Comparison of ENCODE assay signal across 9 cellular contexts in the genomic region with DNA sequence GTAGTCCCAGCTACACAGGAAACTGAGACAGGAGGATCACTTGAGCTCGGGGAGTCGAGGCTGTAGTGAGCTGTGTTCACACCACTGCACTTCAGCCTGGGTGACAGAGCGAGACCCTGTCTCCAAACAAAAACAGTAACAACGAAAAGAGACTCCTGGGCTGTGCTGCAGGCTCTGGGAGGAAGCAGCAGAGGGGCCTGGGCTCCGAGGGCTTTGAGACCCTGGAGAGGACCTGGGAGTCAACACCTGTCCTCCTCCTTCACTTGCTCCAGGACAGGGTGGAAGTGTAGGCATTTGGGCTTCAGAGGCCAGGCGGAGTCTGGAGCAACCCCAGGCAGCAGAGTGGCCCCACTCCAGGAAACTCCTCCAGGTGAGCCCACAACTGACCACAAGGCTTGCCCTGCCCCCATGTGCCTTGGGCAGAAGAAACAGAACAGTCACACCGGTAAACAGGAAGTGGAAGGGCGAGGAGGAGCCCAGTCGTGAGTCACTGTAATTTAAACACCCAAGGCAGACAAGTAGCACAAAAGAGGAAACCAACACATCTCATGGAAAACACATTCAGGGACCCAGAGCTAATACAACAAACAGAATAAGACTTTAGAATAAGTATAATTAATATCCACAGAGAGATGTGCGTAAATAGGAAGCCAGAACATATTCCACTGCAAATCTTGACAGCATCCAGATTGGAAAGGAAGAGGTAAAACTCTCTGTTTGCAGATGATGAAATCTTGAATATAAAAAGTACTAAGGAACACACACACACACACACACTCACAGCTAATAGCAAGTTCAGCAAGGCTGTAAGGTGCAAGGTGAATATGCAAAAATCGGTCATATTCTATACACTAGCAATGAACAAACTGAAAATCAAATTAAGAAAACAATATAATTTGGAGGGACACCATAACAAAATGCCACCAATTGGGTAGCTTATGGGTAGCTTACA. TPM values are rescaled to one million over a fixed set of nuclear protein-coding genes. Genes with fewer than 3 reads are reported as not detected.
DNase-seq lines count a peak whose midpoint lies in the region; ATAC-seq and TF ChIP-seq lines count a peak whose summit lies in the region.
"Had no signal": no experiment of that assay in that cellular context is flagged by ENCODE, and none has a peak within 500 bp of the region (broad histone marks: within the 10 kb centered on the region; RNA-seq: fewer than 3 reads in every experiment).

No MANE protein-coding gene starts in this region.

- H3K9me3 Mint-ChIP-seq in neural progenitor cell: no peaks in the 10 kb centered on the region
- H3K9me3 Mint-ChIP-seq: neural crest cell had no signal

- dilution Hi-C loops in mammary epithelial cell (cut with HindIII; ENCODE audit: low sequenced_read_pairs): loop anchor here (5.0 kb wide), 1 partner anchor 70 kb away; no protein-coding TSS in a partner anchor

- no peak overlapping the region for H3K4me3 ChIP-seq in mammary epithelial cell (replicated peaks in 1 of 3; ENCODE audit: insufficient read depth in 1 of 3, low read depth in 2 of 3, low read length in 3 of 3)
- no peak overlapping the region for H3K4me3 ChIP-seq in neural progenitor cell

- intact Hi-C loops in mammary epithelial cell (cut with micrococcal nuclease): no loop called here
- intact Hi-C loops in posterior vena cava (cut with DNase I): no loop called here

- H3K27me3 ChIP-seq in mammary epithelial cell (ENCODE audit: insufficient read depth, low read length) (no peaks in the 10 kb centered on the region), neural progenitor cell (peaks cover 9% of the 10 kb centered on the region)

- ATAC-seq in HG03175 (IDR thresholded peaks at IDR 0.05; ENCODE audit: unreplicated experiment): peak; percentile 85

- TF ChIP-seq CTCF in mammary epithelial cell (conservative IDR thresholded peaks at IDR 0.05 in 1 of 2, IDR thresholded peaks at IDR 0.05 in 1 of 2; ENCODE audit: extremely low read depth in 1 of 2, insufficient read depth in 1 of 2, low read depth in 1 of 2, low read length in 2 of 2): no peak
- TF ChIP-seq CTCF in neural progenitor cell (IDR thresholded peaks at IDR 0.05): no peak

- peak overlapping the region; percentile 39 for H3K4me2 ChIP-seq in mammary epithelial cell (ENCODE audit: insufficient read depth, low read depth, low read length)
- H3K4me2 ChIP-seq in neural progenitor cell: no peak overlapping the region

- H3K9ac ChIP-seq in mammary epithelial cell (ENCODE audit: insufficient read depth, low read length) (no peak overlapping the region), neural progenitor cell (no peak overlapping the region)

- H3K4me1 Mint-ChIP-seq in neural progenitor cell: no peaks in the 10 kb centered on the region
- H3K4me1 Mint-ChIP-seq: neural crest cell had no signal

- BruUV-seq in mammary epithelial cell (replicated peaks; lab: Mats Ljungman, UMichigan): no TSS peak

- H3K4me3 Mint-ChIP-seq in neural progenitor cell: no peak overlapping the region
- H3K4me3 Mint-ChIP-seq: neural crest cell had no signal

- no peaks in the 10 kb centered on the region for H3K79me2 ChIP-seq in mammary epithelial cell (ENCODE audit: insufficient read depth, low read length)
- no peaks in the 10 kb centered on the region for H3K79me2 ChIP-seq in neural progenitor cell (ENCODE audit: low read depth)

- in situ Hi-C loops in mammary epithelial cell (cut with MboI; ENCODE audit: low sequenced_read_pairs in 2 of 2): no loop called here

- DNase-seq in NK-92 treated with Interleukin-12 subunit alpha and Interleukin-12 subunit beta, amount 100 ng/mL, for 24 hours (lab: John Stamatoyannopoulos, UW): peak; percentile 74
- DNase-seq in NK-92 (lab: John Stamatoyannopoulos, UW; ENCODE audit: unreplicated experiment) (no peak), SW 1271 (lab: John Stamatoyannopoulos, UW) (peak; percentile 20 to 67), mammary epithelial cell (peak; percentile 83), posterior vena cava (ENCODE audit: low spot score) (no peak), neural progenitor cell (ENCODE audit: low spot score) (no peak)
- DNase-seq in stimulated activated CD8-positive, alpha-beta memory T cell treated with anti-CD3 and anti-CD28 coated beads, Interleukin-15, amount 100 ng/mL, for 1 hour (ENCODE audit: low read depth): peak; percentile 16

- H3K4me1 ChIP-seq in mammary epithelial cell (ENCODE audit: insufficient read depth, low read length) (peaks cover 13% of the 10 kb centered on the region), neural progenitor cell (no peaks in the 10 kb centered on the region)

- H3K27ac Mint-ChIP-seq in neural progenitor cell: no peak overlapping the region

- H4K20me1 ChIP-seq in mammary epithelial cell (ENCODE audit: insufficient read depth, low read length) (no peaks in the 10 kb centered on the region), neural progenitor cell (ENCODE audit: low read depth) (peaks cover 21% of the 10 kb centered on the region)

- H3K36me3 ChIP-seq in mammary epithelial cell (ENCODE audit: insufficient read depth, low read length): no peaks in the 10 kb centered on the region
- H3K36me3 ChIP-seq in neural progenitor cell: no peaks in the 10 kb centered on the region

- H2AFZ ChIP-seq in mammary epithelial cell (ENCODE audit: low read depth, low read length) (peak overlapping the region; percentile 11), neural progenitor cell (replicated peaks) (no peak overlapping the region)

- CTCF ChIA-PET in mammary epithelial cell (lab: Charles Lee; ENCODE audit: low non-redundant PET): no interaction called here

- H3K27me3 Mint-ChIP-seq in neural progenitor cell (ENCODE audit: insufficient read depth, low read depth): peaks cover 12% of the 10 kb centered on the region

- H3K36me3 Mint-ChIP-seq in neural progenitor cell: no peaks in the 10 kb centered on the region

- H3K27ac ChIP-seq in mammary epithelial cell (ENCODE audit: insufficient read depth, low read depth, low read length) (no peak overlapping the region), neural progenitor cell (no peak overlapping the region)

- 23% methylated on average over 8 of the region's 11 CpGs for WGBS in mammary epithelial cell (ENCODE audit: low coverage, missing lambda C conversion rate)

- peaks cover 2% of the 10 kb centered on the region for H3F3A ChIP-seq in neural progenitor cell (ENCODE audit: low read depth)

- H3K9me3 ChIP-seq in mammary epithelial cell (replicated peaks; ENCODE audit: insufficient read depth, low read length) (no peaks in the 10 kb centered on the region), neural progenitor cell (ENCODE audit: low read depth) (no peaks in the 10 kb centered on the region)

RNA-seq across cellular contexts. Expression of gene RASGEF1A, which starts 20.5 kb away (rescaled TPM):
- total RNA-seq in mammary epithelial cell: 1 to 10 TPM in 1 of 2 donors, not detected in 1; 4.7 TPM
- 0.79 TPM for polyA plus RNA-seq in mammary epithelial cell
- polyA minus RNA-seq in mammary epithelial cell: not detected
- 1 to 10 TPM in 1 of 2 donors, under 1 TPM in 1; 0.81 to 1.1 TPM for total RNA-seq in posterior vena cava
- total RNA-seq in neural progenitor cell (ENCODE audit: low replicate concordance): 3.5 and 6.5 TPM in 2 replicates

Comparison
In these comparisons a context has a peak if more than half of its experiments do, and no peak if none do; other contexts are left out.
1. DNase-seq: peak in NK-92 treated with Interleukin-12 subunit alpha and Interleukin-12 subunit beta, amount 100 ng/mL, for 24 hours (single experiment), SW 1271 (2 of 2), mammary epithelial cell (single experiment) and stimulated activated CD8-positive, alpha-beta memory T cell treated with anti-CD3 and anti-CD28 coated beads, Interleukin-15, amount 100 ng/mL, for 1 hour (single experiment); none in NK-92 (single experiment), posterior vena cava (single experiment) and neural progenitor cell (single experiment).